16 cellular contexts compared by ENCODE assay signal in the genomic region with DNA sequence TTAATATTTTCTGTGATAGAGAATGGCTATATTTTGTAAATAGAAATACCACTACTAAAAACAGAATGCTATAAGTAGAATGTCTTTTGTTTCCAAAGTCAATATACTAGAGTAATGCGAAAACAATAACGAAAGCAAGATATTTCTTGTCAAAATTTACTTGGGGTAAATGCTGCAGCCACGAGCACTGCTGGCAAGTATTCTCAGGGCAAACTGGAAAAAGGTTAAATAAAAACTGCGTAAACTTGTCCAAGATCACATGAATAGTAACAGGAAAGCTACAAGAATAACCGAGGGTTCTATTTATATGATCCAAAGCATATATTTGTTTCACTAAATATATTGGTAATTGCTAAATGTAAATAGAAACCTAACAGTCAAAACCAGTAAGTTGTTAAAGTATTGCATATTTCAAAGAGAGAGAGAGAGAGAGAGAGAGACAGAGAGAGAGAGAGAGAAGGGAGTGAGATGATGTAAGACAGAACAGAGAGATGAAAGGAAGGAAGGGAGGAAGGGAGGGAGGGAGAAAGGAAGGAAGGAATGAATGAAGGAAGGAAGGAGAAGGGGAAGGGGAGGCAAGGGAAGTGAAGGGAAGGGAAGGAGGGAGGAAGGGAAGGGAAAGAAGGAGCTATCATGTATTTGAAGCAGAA.
DNase-seq lines count a peak whose midpoint lies in the region; ATAC-seq and TF ChIP-seq lines count a peak whose summit lies in the region.
"Had no signal": no experiment of that assay in that cellular context is flagged by ENCODE, and none has a peak within 500 bp of the region (broad histone marks: within the 10 kb centered on the region; RNA-seq: fewer than 3 reads in every experiment).

No MANE protein-coding gene starts in this region.

- H3K9ac ChIP-seq in liver (ENCODE audit: low read depth in 1 of 2, low read length in 2 of 2): peak overlapping the region in 1 of 2 donors; percentile 1

- H3K27ac ChIP-seq in Panc1 (ENCODE audit: low read length): peak overlapping the region; percentile 45; the same call in 1 of the 2 replicates
- H3K27ac ChIP-seq in liver (ENCODE audit: low read depth in 1 of 2, low read length in 2 of 2): no peak overlapping the region
- H3K27ac ChIP-seq in ascending aorta: no peak overlapping the region
- H3K27ac ChIP-seq: A549 had no signal

- intact Hi-C loops in Panc1 (cut with micrococcal nuclease; ENCODE audit: unreplicated experiment): no loop called here
- intact Hi-C loops in posterior vena cava (cut with DNase I): no loop called here
- intact Hi-C loops in ascending aorta (cut with DNase I): no loop called here

- CTCF ChIA-PET in Panc1 (lab: Charles Lee): no interaction called here

- in situ Hi-C loops in Panc1 (cut with HindIII; ENCODE audit: low pct_unique_long_range_greater_than_20kb, low sequenced_read_pairs): no loop called here

- H3K36me3 ChIP-seq in Panc1 (ENCODE audit: control insufficient read depth, insufficient read depth, low read length) (no peaks in the 10 kb centered on the region), liver (ENCODE audit: control insufficient read depth in 4 of 4, insufficient read depth in 3 of 4, low read depth in 1 of 4, low read length in 3 of 4) (no peaks in the 10 kb centered on the region), ascending aorta (no peaks in the 10 kb centered on the region)

- TF ChIP-seq RAD21 in liver (IDR thresholded peaks at IDR 0.05): no peak

- H3K9me3 ChIP-seq in Panc1 (ENCODE audit: control insufficient read depth, insufficient read depth, low read depth, low read length): no peaks in the 10 kb centered on the region
- no peaks in the 10 kb centered on the region for H3K9me3 ChIP-seq in liver (ENCODE audit: control insufficient read depth in 4 of 4, low read length in 3 of 4)
- H3K9me3 ChIP-seq in ascending aorta: no peaks in the 10 kb centered on the region
- H3K9me3 ChIP-seq: A549, Caco-2 had no signal

- POLR2A ChIA-PET in Panc1 (lab: Charles Lee): interaction anchor here (0.6 to 0.7 kb wide), 2 partner anchors 10 to 217 kb away, joined by 3 to 4 read pairs; no protein-coding TSS in a partner anchor

- H3K4me3 ChIP-seq in Panc1 (ENCODE audit: low read depth in 2 of 2, low read length in 2 of 2) (no peak overlapping the region), liver (ENCODE audit: low read depth in 1 of 3, low read length in 3 of 3) (peak overlapping the region in 2 of 3 donors; percentile 5 to 12), ascending aorta (no peak overlapping the region)
- H3K4me3 ChIP-seq: A549 had no signal

- no peak for ATAC-seq in Panc1
- ATAC-seq: A549 had no signal

- no peaks in the 10 kb centered on the region for H3K27me3 ChIP-seq in Panc1 (ENCODE audit: control insufficient read depth, insufficient read depth, low read length)
- H3K27me3 ChIP-seq in liver (ENCODE audit: control insufficient read depth in 4 of 4, insufficient read depth in 4 of 4, low read length in 3 of 4): no peaks in the 10 kb centered on the region
- H3K27me3 ChIP-seq in ascending aorta: no peaks in the 10 kb centered on the region

- DNase-seq in NCI-H460 (ENCODE audit: extremely low read depth, low read depth) (peak; percentile 27), Panc1 (ENCODE audit: low read depth, low spot score) (no peak), posterior vena cava (ENCODE audit: low spot score) (peak; percentile 25), NCI-H345 treated with DMSO at 0.1 percent for 48 hours (lab: John Stamatoyannopoulos, UW; ENCODE audit: unreplicated experiment) (no peak), NCI-H2196 (lab: John Stamatoyannopoulos, UW; ENCODE audit: unreplicated experiment) (no peak), ascending aorta (ENCODE audit: low spot score in 2 of 2) (no peak)
- DNase-seq: Caco-2; CD8-positive, alpha-beta memory T cell; DND-41; GDM1; GOT3; H9; IMR-90; KG1 had no signal

- WGBS in liver: 45% methylated on average over 5 of the region's 5 CpGs

- BruUV-seq in Panc1 (replicated peaks; lab: Mats Ljungman, UMichigan): no TSS peak

- H3K4me1 ChIP-seq in Panc1 (ENCODE audit: control insufficient read depth, insufficient read depth, low read length): peaks cover 3% of the 10 kb centered on the region; the same call in 1 of the 2 replicates
- peaks cover 0 to 6% (median 2%) of the 10 kb centered on the region in 4 donors for H3K4me1 ChIP-seq in liver (ENCODE audit: control insufficient read depth in 4 of 4, insufficient read depth in 4 of 4, low read length in 3 of 4)
- H3K4me1 ChIP-seq in ascending aorta: no peaks in the 10 kb centered on the region
- H3K4me1 ChIP-seq: A549, Caco-2 had no signal

- TF ChIP-seq CTCF in Panc1 (IDR thresholded peaks at IDR 0.05) (no peak), liver (IDR thresholded peaks at IDR 0.05; ENCODE audit: low read depth, low read length, missing input control) (no peak), ascending aorta (IDR thresholded peaks at IDR 0.05) (no peak)

TF ChIP-seq in liver, 16 proteins besides CTCF, POLR2A, EP300 and RAD21:
- TF ChIP-seq, protein P1, sequence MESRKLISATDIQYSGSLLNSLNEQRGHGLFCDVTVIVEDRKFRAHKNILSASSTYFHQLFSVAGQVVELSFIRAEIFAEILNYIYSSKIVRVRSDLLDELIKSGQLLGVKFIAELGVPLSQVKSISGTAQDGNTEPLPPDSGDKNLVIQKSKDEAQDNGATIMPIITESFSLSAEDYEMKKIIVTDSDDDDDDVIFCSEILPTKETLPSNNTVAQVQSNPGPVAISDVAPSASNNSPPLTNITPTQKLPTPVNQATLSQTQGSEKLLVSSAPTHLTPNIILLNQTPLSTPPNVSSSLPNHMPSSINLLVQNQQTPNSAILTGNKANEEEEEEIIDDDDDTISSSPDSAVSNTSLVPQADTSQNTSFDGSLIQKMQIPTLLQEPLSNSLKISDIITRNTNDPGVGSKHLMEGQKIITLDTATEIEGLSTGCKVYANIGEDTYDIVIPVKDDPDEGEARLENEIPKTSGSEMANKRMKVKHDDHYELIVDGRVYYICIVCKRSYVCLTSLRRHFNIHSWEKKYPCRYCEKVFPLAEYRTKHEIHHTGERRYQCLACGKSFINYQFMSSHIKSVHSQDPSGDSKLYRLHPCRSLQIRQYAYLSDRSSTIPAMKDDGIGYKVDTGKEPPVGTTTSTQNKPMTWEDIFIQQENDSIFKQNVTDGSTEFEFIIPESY (IDR thresholded peaks at IDR 0.05): no peak
- TF ChIP-seq RXRA (IDR thresholded peaks at IDR 0.05): no peak
- TF ChIP-seq, protein P2, sequence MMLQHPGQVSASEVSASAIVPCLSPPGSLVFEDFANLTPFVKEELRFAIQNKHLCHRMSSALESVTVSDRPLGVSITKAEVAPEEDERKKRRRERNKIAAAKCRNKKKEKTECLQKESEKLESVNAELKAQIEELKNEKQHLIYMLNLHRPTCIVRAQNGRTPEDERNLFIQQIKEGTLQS (IDR thresholded peaks at IDR 0.05): no peak
- TF ChIP-seq TAF1 (conservative IDR thresholded peaks at IDR 0.05): no peak
- no peak for TF ChIP-seq SP1 (IDR thresholded peaks at IDR 0.05)
TF ChIP-seq in liver: peak in this region for 0.

Comparison
In these comparisons a context has a peak if more than half of its experiments do, and no peak if none do; other contexts are left out.
1. DNase-seq: peak in NCI-H460 (single experiment) and posterior vena cava (single experiment); none in Panc1 (single experiment), NCI-H345 treated with DMSO at 0.1 percent for 48 hours (single experiment), NCI-H2196 (single experiment) and ascending aorta (0 of 2).
2. H3K4me3 ChIP-seq: peak in liver (2 of 3); none in Panc1 (0 of 2) and ascending aorta (0 of 2).